1 cellular context compared by ENCODE assay signal in genomic region chr10:22455068-22455467, GRCh38.
TF ChIP-seq lines count a peak whose summit lies in the region.

No MANE protein-coding gene starts in this region.

TF ChIP-seq in GM23338, 12 proteins besides CTCF, POLR2A, EP300 and RAD21 (continued from another document):
- TF ChIP-seq ZNF462 (CRISPR knock-in tag; IDR thresholded peaks at IDR 0.05) = no peak
TF ChIP-seq in GM23338: peak in this region for 0.
